ENCODE assay signal across 16 cellular contexts in the genomic region with DNA sequence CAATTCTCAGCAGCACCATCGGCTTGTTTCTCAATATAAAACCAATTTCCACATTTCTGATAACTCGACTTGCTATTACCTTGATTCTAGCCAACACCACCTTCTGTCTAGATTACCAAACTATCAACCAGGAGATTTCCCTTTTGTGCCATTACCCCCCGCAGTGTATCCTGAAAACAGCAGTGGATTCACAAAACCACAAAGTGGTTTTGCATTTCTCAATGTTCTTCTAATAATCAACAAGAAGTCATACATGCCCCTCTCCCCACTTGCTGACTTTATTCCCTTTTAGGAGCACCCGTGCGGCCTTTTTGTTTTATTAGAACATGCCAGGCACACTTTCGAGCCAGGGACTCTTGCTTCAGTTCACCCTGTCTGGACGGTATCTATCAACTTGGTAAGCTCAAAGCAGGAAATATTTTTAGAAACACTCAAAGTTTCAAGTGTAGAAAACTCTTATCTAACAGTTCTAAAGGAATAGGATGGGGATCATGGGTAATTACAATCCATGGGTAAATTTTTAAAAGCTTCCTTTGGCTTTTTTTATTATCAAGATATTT.
"Had no signal": no experiment of that assay in that cellular context is flagged by ENCODE, and none has a peak within 500 bp of the region (broad histone marks: within the 10 kb centered on the region; RNA-seq: fewer than 3 reads in every experiment).

No MANE protein-coding gene starts in this region.

- H3K27ac ChIP-seq: foreskin keratinocyte, hepatocyte, neural progenitor cell had no signal

- H3K4me1 ChIP-seq: neural progenitor cell had no signal

- DNase-seq: activated CD4-positive, alpha-beta T cell treated with anti-CD3 and anti-CD28 coated beads for 1 hour; activated gamma-delta T cell treated with Interleukin-2 at 50 U/mL for 16 hours; activated T-cell treated with anti-CD3 and anti-CD28 coated beads, Interleukin-2, amount 50 U/mL, for 1 hour; aorta; effector memory CD4-positive, alpha-beta T cell; foreskin keratinocyte; immature natural killer cell; kidney glomerular epithelial cell; naive thymus-derived CD8-positive, alpha-beta T cell; retina; stimulated activated CD4-positive, alpha-beta T cell treated with anti-CD3 and anti-CD28 coated beads, Interleukin-12 subunit alpha, Interleukin-12 subunit beta, amount 100 ng/mL, for 4 hours; stimulated activated CD4-positive, alpha-beta T cell treated with anti-CD3 and anti-CD28 coated beads, Interleukin-4, amount 100 ng/mL, for 4 hours; stimulated activated naive CD8-positive, alpha-beta T cell treated with anti-CD3 and anti-CD28 coated beads, Interleukin-15, Interleukin-2, amounts not matched to agents 100 U/mL and 50 U/mL, for 24 hours; T-cell had no signal

- H3K4me3 ChIP-seq: hepatocyte, neural progenitor cell had no signal

- H3K27me3 ChIP-seq: foreskin keratinocyte, hepatocyte, neural progenitor cell had no signal

- H3K36me3 ChIP-seq: neural progenitor cell had no signal

- ATAC-seq: foreskin keratinocyte; naive thymus-derived CD8-positive, alpha-beta T cell; stimulated activated naive CD8-positive, alpha-beta T cell treated with anti-CD3 and anti-CD28 coated beads, Interleukin-15, Interleukin-2, amounts not matched to agents 100 U/mL and 50 U/mL, for 24 hours; T-cell had no signal
